Comparison of ENCODE assay signal across 17 cellular contexts in the genomic region with DNA sequence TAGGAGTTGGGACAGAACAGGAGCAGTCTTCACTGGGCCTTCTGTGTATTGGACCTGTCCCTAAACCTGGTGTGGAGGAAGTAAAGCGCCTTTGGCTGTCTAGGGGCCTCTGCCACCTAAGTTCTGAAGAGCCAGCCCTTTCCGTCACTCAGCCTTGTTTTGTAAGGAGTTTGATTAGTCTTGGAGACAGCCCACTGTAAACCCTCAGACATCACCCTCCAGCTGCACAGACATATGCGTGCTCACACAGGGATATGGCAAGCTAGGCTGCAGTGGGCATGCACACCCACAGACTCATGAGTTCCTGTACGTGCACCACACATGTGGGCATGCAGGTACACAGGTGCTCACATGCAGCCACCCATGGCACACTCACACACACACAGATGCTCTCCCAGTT. TPM values are rescaled to one million over a fixed set of nuclear protein-coding genes. Genes with fewer than 3 reads are reported as not detected.
A peak's percentile ranks its signal among the peaks of the same experiment; 100 is the strongest.
DNase-seq lines count a peak whose midpoint lies in the region; ATAC-seq and TF ChIP-seq lines count a peak whose summit lies in the region.
"Had no signal": no experiment of that assay in that cellular context is flagged by ENCODE, and none has a peak within 500 bp of the region (broad histone marks: within the 10 kb centered on the region; RNA-seq: fewer than 3 reads in every experiment).

No MANE protein-coding gene starts in this region.

- TF ChIP-seq CTCF in left ventricle myocardium inferior (IDR thresholded peaks at IDR 0.05; ENCODE audit: borderline replicate concordance) (no peak), activated B cell treated with CpG ODN at 0.5 μM for 24 hours (IDR thresholded peaks at IDR 0.05) (no peak), osteoblast (IDR thresholded peaks at IDR 0.05; ENCODE audit: extremely low read depth, low read depth, low read length) (no peak), upper lobe of right lung (IDR thresholded peaks at IDR 0.05) (no peak)

- peak overlapping the region; percentile 79 for H3K27ac Mint-ChIP-seq in activated B cell treated with CpG ODN at 0.5 μM for 24 hours
- H3K27ac Mint-ChIP-seq: CD4-positive, alpha-beta T cell had no signal

- H3K27ac ChIP-seq in left ventricle myocardium inferior (replicated peaks), result peak overlapping the region; percentile 66
- H3K27ac ChIP-seq in osteoblast (ENCODE audit: low read depth, low read length), result peak overlapping the region; percentile 49
- peak overlapping the region; percentile 70 for H3K27ac ChIP-seq in upper lobe of right lung
- H3K27ac ChIP-seq: gastrocnemius medialis, parathyroid adenoma had no signal

- ATAC-seq in activated B cell treated with CpG ODN at 0.5 μM for 24 hours (ENCODE audit: low read depth), result no peak
- no peak for ATAC-seq in upper lobe of right lung
- ATAC-seq in HG03571 (IDR thresholded peaks at IDR 0.05; ENCODE audit: unreplicated experiment), result no peak

- H3K4me3 ChIP-seq in left ventricle myocardium inferior (peak overlapping the region; percentile 30), osteoblast (ENCODE audit: insufficient read depth, low read length) (no peak overlapping the region), upper lobe of right lung (no peak overlapping the region)
- H3K4me3 ChIP-seq: gastrocnemius medialis had no signal

- peaks cover 5% of the 10 kb centered on the region for H4K20me1 ChIP-seq in osteoblast (ENCODE audit: insufficient read depth, low read length)

- H3K4me1 ChIP-seq in left ventricle myocardium inferior, result peaks cover 46% of the 10 kb centered on the region
- H3K4me1 ChIP-seq in osteoblast (ENCODE audit: insufficient read depth, low read length), result peaks cover 31% of the 10 kb centered on the region
- peaks cover 54% of the 10 kb centered on the region for H3K4me1 ChIP-seq in upper lobe of right lung

- intact Hi-C loops in left ventricle myocardium inferior (cut with micrococcal nuclease) (no loop called here), cardiac septum (cut with DNase I) (loop anchor here (10.0 kb wide), 1 partner anchor 631 kb away; the partner anchor contains the start of genes NT5DC2 and UQCC5), activated B cell treated with CpG ODN at 0.5 μM for 24 hours (cut with micrococcal nuclease) (loop anchor here (10.0 kb wide), 1 partner anchor 631 kb away; the partner anchor contains the start of genes NT5DC2 and UQCC5), upper lobe of right lung (cut with DNase I) (no loop called here)

- H3K36me3 ChIP-seq in left ventricle myocardium inferior, result no peaks in the 10 kb centered on the region
- no peaks in the 10 kb centered on the region for H3K36me3 ChIP-seq in osteoblast (ENCODE audit: insufficient read depth, low read length)
- no peaks in the 10 kb centered on the region for H3K36me3 ChIP-seq in upper lobe of right lung
- H3K36me3 ChIP-seq: gastrocnemius medialis had no signal

- no peaks in the 10 kb centered on the region for H3K9me3 Mint-ChIP-seq in activated B cell treated with CpG ODN at 0.5 μM for 24 hours
- H3K9me3 Mint-ChIP-seq: CD4-positive, alpha-beta T cell had no signal

- H3K36me3 Mint-ChIP-seq in activated B cell treated with CpG ODN at 0.5 μM for 24 hours (ENCODE audit: low read depth), result peaks cover 27% of the 10 kb centered on the region

- peak overlapping the region; percentile 1 for H3K4me3 Mint-ChIP-seq in activated B cell treated with CpG ODN at 0.5 μM for 24 hours
- H3K4me3 Mint-ChIP-seq: CD4-positive, alpha-beta T cell had no signal

- H3K27me3 ChIP-seq in left ventricle myocardium inferior (ENCODE audit: low read depth), result no peaks in the 10 kb centered on the region
- no peaks in the 10 kb centered on the region for H3K27me3 ChIP-seq in osteoblast (ENCODE audit: insufficient read depth, low read length)
- no peaks in the 10 kb centered on the region for H3K27me3 ChIP-seq in upper lobe of right lung
- H3K27me3 ChIP-seq: gastrocnemius medialis had no signal

- H3K4me1 Mint-ChIP-seq in activated B cell treated with CpG ODN at 0.5 μM for 24 hours, result peaks cover 83% of the 10 kb centered on the region

- DNase-seq in left ventricle myocardium inferior, result no peak
- no peak for DNase-seq in cardiac septum (ENCODE audit: low spot score)
- no peak for DNase-seq in activated B cell treated with CpG ODN at 0.5 μM for 24 hours
- peak; percentile 78 for DNase-seq in osteoblast (ENCODE audit: insufficient read length, low spot score, missing footprints)
- no peak for DNase-seq in upper lobe of right lung
- no peak for DNase-seq in effector CD4-positive, alpha-beta T cell
- DNase-seq in hepatic stellate cell (ENCODE audit: low spot score), result no peak
- DNase-seq: activated CD4-positive, alpha-beta T cell treated with anti-CD3 and anti-CD28 coated beads, Interleukin-2, amount 50 U/mL, for 48 hours; activated naive CD4-positive, alpha-beta T cell treated with Interleukin-2 at 50 U/mL for 16 hours; CD4-positive, alpha-beta T cell; DMS79 treated with DMSO at 0.1 percent for 48 hours; NCI-H2029; NCI-H524 treated with DMSO at 0.1 percent for 48 hours; T-helper 9 cell had no signal

- H3K79me2 ChIP-seq in osteoblast (ENCODE audit: insufficient read depth, low read length), result peaks cover 45% of the 10 kb centered on the region

- H3K4me2 ChIP-seq in osteoblast (ENCODE audit: insufficient read depth, low read length), result no peak overlapping the region

- no peaks in the 10 kb centered on the region for H3K27me3 Mint-ChIP-seq in activated B cell treated with CpG ODN at 0.5 μM for 24 hours
- H3K27me3 Mint-ChIP-seq: CD4-positive, alpha-beta T cell had no signal

- no peaks in the 10 kb centered on the region for H3K9me3 ChIP-seq in left ventricle myocardium inferior (replicated peaks)
- no peaks in the 10 kb centered on the region for H3K9me3 ChIP-seq in osteoblast (ENCODE audit: low read depth, low read length)
- H3K9me3 ChIP-seq in upper lobe of right lung, result no peaks in the 10 kb centered on the region
- H3K9me3 ChIP-seq: gastrocnemius medialis had no signal

- CTCF ChIA-PET in activated B cell treated with CpG ODN at 0.5 μM for 24 hours (lab: Charles Lee), result interaction anchor here (1.2 to 1.6 kb wide), 3 partner anchors 14 to 31 kb away, joined by 3 to 5 read pairs (median 4); no protein-coding TSS in a partner anchor

- POLR2A ChIA-PET in activated B cell treated with CpG ODN at 0.5 μM for 24 hours (lab: Charles Lee), result interaction anchor here (11.8 kb wide), 1 partner anchor 15 kb away, joined by 105 read pairs; no protein-coding TSS in a partner anchor

- no peak overlapping the region for H2AFZ ChIP-seq in osteoblast (ENCODE audit: low read length)

RNA-seq across cellular contexts. Expression of gene PRKCD, which starts 5.2 kb away (rescaled TPM):
- total RNA-seq in left ventricle myocardium inferior (13.6 TPM), cardiac septum (10.6 TPM), activated B cell treated with CpG ODN at 0.5 μM for 24 hours (60.4 and 63.9 TPM in 2 replicates), osteoblast (1.8 and 2.2 TPM in 2 replicates), upper lobe of right lung (78.4 TPM)

RNA-seq across cellular contexts. Expression of gene RFT1, which starts 36.0 kb away (rescaled TPM):
- 9.4 TPM for total RNA-seq in left ventricle myocardium inferior
- total RNA-seq in cardiac septum, result 8.6 TPM
- 23.6 TPM in 2 replicates for total RNA-seq in activated B cell treated with CpG ODN at 0.5 μM for 24 hours
- total RNA-seq in osteoblast, result 11.9 and 12.7 TPM in 2 replicates
- total RNA-seq in upper lobe of right lung, result 20.6 TPM

Comparison
In these comparisons a context has a peak if more than half of its experiments do, and no peak if none do; other contexts are left out.
1. intact Hi-C loops: an anchor here in cardiac septum (10.0 kb wide) and activated B cell treated with CpG ODN at 0.5 μM for 24 hours (10.0 kb wide); none called in left ventricle myocardium inferior and upper lobe of right lung.